29 cellular contexts compared by ENCODE assay signal in the genomic region with DNA sequence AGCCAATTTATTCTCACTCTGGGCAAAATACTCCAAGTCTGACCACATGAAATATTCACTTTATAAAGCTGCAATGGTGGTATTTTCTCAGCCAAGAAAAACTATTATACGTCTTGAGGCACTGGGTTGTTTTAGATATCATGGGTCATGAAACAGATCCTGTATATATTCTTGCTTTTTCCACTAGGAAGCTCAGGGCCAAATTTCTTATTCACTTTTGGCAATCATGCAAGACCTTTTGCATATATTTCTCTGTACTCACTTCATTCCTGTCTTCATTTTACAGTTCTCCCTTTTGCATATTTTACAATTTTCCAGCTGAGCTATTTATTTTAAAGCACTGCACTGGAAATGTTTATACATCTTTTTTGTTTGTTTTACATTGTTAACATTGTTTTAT. TPM values are rescaled to one million over a fixed set of nuclear protein-coding genes. Genes with fewer than 3 reads are reported as not detected.
DNase-seq lines count a peak whose midpoint lies in the region; ATAC-seq, FAIRE-seq and TF ChIP-seq lines count a peak whose summit lies in the region.
"Had no signal": no experiment of that assay in that cellular context is flagged by ENCODE, and none has a peak within 500 bp of the region (broad histone marks: within the 10 kb centered on the region; RNA-seq: fewer than 3 reads in every experiment).

No MANE protein-coding gene starts in this region.

- H2BK5ac ChIP-seq in IMR-90 (ENCODE audit: low read depth, low read length, poor library complexity, severe bottlenecking): peak overlapping the region; percentile 89

- H3K27ac Mint-ChIP-seq in natural killer cell: no peak overlapping the region
- no peak overlapping the region for H3K27ac Mint-ChIP-seq in progenitor cell of endocrine pancreas
- H3K27ac Mint-ChIP-seq: activated naive CD8-positive, alpha-beta T cell treated with anti-CD3 and anti-CD28 coated beads, Interleukin-2, amount 50 U/mL, for 24 hours; IgD-negative memory B cell; naive thymus-derived CD4-positive, alpha-beta T cell had no signal

- H2AK5ac ChIP-seq in IMR-90 (ENCODE audit: low read depth, low read length): no peak overlapping the region

- intact Hi-C loops in IMR-90 (cut with micrococcal nuclease): loop anchor here (2.0 to 5.0 kb wide), 2 partner anchors 52 to 107 kb away; no protein-coding TSS in a partner anchor
- intact Hi-C loops in endothelial cell of umbilical vein (cut with micrococcal nuclease): no loop called here
- intact Hi-C loops in natural killer cell (cut with micrococcal nuclease): no loop called here

- H3K27ac ChIP-seq in IMR-90 (ENCODE audit: insufficient read depth, low read length): peak overlapping the region; percentile 80; the same call in 1 of the 2 replicates
- no peak overlapping the region for H3K27ac ChIP-seq in endothelial cell of umbilical vein (ENCODE audit: insufficient read depth, low read depth, low read length)
- H3K27ac ChIP-seq: brain microvascular endothelial cell, stomach, tibial nerve, VCaP had no signal

- peak overlapping the region; percentile 89; the same call in 1 of the 2 replicates for H4K5ac ChIP-seq in IMR-90 (ENCODE audit: low read depth, low read length)

- H2BK120ac ChIP-seq in IMR-90 (ENCODE audit: low read depth, low read length): peak overlapping the region; percentile 93; the same call in 1 of the 2 replicates

- CTCF ChIA-PET in IMR-90 (lab: Yijun Ruan, JAX) (interaction anchor here (0.6 to 1.6 kb wide), 3 partner anchors 15 to 117 kb away, joined by 3 to 5 read pairs (median 3); no protein-coding TSS in a partner anchor), endothelial cell of umbilical vein (lab: Charles Lee) (interaction anchor here (0.7 to 1.4 kb wide), 4 partner anchors 16 to 117 kb away, joined by 3 to 6 read pairs (median 4); no protein-coding TSS in a partner anchor)

- no peak for FAIRE-seq in endothelial cell of umbilical vein (lab: Jason Lieb, UNC)
- FAIRE-seq: A204.1, islet of Langerhans, small intestine had no signal

- H3K36me3 Mint-ChIP-seq in natural killer cell (no peaks in the 10 kb centered on the region), progenitor cell of endocrine pancreas (ENCODE audit: insufficient read depth) (no peaks in the 10 kb centered on the region)
- H3K36me3 Mint-ChIP-seq: IgD-negative memory B cell; naive thymus-derived CD4-positive, alpha-beta T cell had no signal

- H4K20me1 ChIP-seq in IMR-90 (ENCODE audit: insufficient read depth, low read length) (peaks cover 9% of the 10 kb centered on the region; the same call in 1 of the 2 replicates), endothelial cell of umbilical vein (replicated peaks; ENCODE audit: control insufficient read depth, extremely low read depth, insufficient read depth, low read length) (no peaks in the 10 kb centered on the region)

- H3K9me1 ChIP-seq in IMR-90 (ENCODE audit: insufficient read depth, low read length): peaks cover 28% of the 10 kb centered on the region
- H3K9me1 ChIP-seq in endothelial cell of umbilical vein (replicated peaks; ENCODE audit: control insufficient read depth, extremely low read depth, insufficient read depth, low read length): no peaks in the 10 kb centered on the region

- no peaks in the 10 kb centered on the region for H3K27me3 ChIP-seq in IMR-90 (ENCODE audit: control insufficient read depth, insufficient read depth, low read length)
- no peaks in the 10 kb centered on the region for H3K27me3 ChIP-seq in endothelial cell of umbilical vein (ENCODE audit: control insufficient read depth in 2 of 2, insufficient read depth in 2 of 2, low read length in 2 of 2)
- H3K27me3 ChIP-seq: brain microvascular endothelial cell, stomach, tibial nerve had no signal

- dilution Hi-C loops in IMR-90 (cut with HindIII; ENCODE audit: low sequenced_read_pairs, unreplicated experiment) (no loop called here), endothelial cell of umbilical vein (cut with MboI; ENCODE audit: extremely low pct_ligation_motif_present, low sequenced_read_pairs) (no loop called here)

- no peaks in the 10 kb centered on the region for H3K4me1 Mint-ChIP-seq in natural killer cell
- no peaks in the 10 kb centered on the region for H3K4me1 Mint-ChIP-seq in progenitor cell of endocrine pancreas (ENCODE audit: low read depth)
- H3K4me1 Mint-ChIP-seq: IgD-negative memory B cell; naive thymus-derived CD4-positive, alpha-beta T cell had no signal

- no peak overlapping the region; the same call in 1 of the 2 replicates for H3K14ac ChIP-seq in IMR-90 (replicated peaks; ENCODE audit: low read depth, low read length)

- H2AFZ ChIP-seq in IMR-90 (replicated peaks; ENCODE audit: low read length, poor library complexity) (no peak overlapping the region), endothelial cell of umbilical vein (ENCODE audit: low read depth, low read length) (no peak overlapping the region)

- no peaks in the 10 kb centered on the region for H3K9me3 Mint-ChIP-seq in natural killer cell
- peaks cover 5% of the 10 kb centered on the region for H3K9me3 Mint-ChIP-seq in progenitor cell of endocrine pancreas (ENCODE audit: low read depth)
- H3K9me3 Mint-ChIP-seq: IgD-negative memory B cell had no signal

- TF ChIP-seq POLR2A in IMR-90 (IDR thresholded peaks at IDR 0.05; ENCODE audit: low read depth, low read length) (no peak), endothelial cell of umbilical vein (IDR thresholded peaks at IDR 0.05; ENCODE audit: low read depth, low read length) (no peak)

- H2BK20ac ChIP-seq in IMR-90 (ENCODE audit: low read depth, low read length): peak overlapping the region; percentile 91

- H3K79me2 ChIP-seq in endothelial cell of umbilical vein (ENCODE audit: control insufficient read depth, insufficient read depth, low read length): peaks cover 2% of the 10 kb centered on the region

- peak overlapping the region; percentile 54; the same call in 1 of the 2 replicates for H3K56ac ChIP-seq in IMR-90 (ENCODE audit: extremely low read depth, insufficient read depth, low read length)

- H3K9ac ChIP-seq in IMR-90 (ENCODE audit: low read depth, low read length) (no peak overlapping the region), endothelial cell of umbilical vein (replicated peaks; ENCODE audit: extremely low read depth, insufficient read depth, low read length) (no peak overlapping the region)

- in situ Hi-C loops in IMR-90 (cut with MboI; ENCODE audit: low sequenced_read_pairs): no loop called here

- H3K4me3 ChIP-seq in IMR-90 (ENCODE audit: insufficient read depth, low read depth, low read length) (no peak overlapping the region), endothelial cell of umbilical vein (replicated peaks in 1 of 3; ENCODE audit: insufficient read depth in 1 of 3, low read depth in 1 of 3, low read length in 3 of 3) (no peak overlapping the region)
- H3K4me3 ChIP-seq: stomach, tibial nerve had no signal

- peaks cover 18% of the 10 kb centered on the region for H3K4me1 ChIP-seq in IMR-90 (ENCODE audit: control insufficient read depth, insufficient read depth, low read length)
- H3K4me1 ChIP-seq in endothelial cell of umbilical vein (ENCODE audit: control insufficient read depth, extremely low read depth, insufficient read depth, low read length): peaks cover 4% of the 10 kb centered on the region
- H3K4me1 ChIP-seq: stomach had no signal

- H3K36me3 ChIP-seq in IMR-90 (ENCODE audit: control insufficient read depth, insufficient read depth, low read length) (no peaks in the 10 kb centered on the region), endothelial cell of umbilical vein (ENCODE audit: control insufficient read depth in 2 of 2, extremely low read depth in 1 of 2, insufficient read depth in 2 of 2, low read length in 2 of 2) (no peaks in the 10 kb centered on the region)
- H3K36me3 ChIP-seq: brain microvascular endothelial cell, stomach, tibial nerve had no signal

- peak overlapping the region; percentile 88; the same call in 1 of the 2 replicates for H4K91ac ChIP-seq in IMR-90 (ENCODE audit: insufficient read depth, low read depth, low read length)

- H4K8ac ChIP-seq in IMR-90 (ENCODE audit: low read depth in 2 of 2, low read length in 2 of 2): peak overlapping the region; percentile 51 to 74

- POLR2A ChIA-PET in IMR-90 (lab: Charles Lee; ENCODE audit: unreplicated experiment): no interaction called here
- POLR2A ChIA-PET in endothelial cell of umbilical vein (lab: Charles Lee): no interaction called here

- H3K27me3 Mint-ChIP-seq in natural killer cell (ENCODE audit: low read depth in 2 of 2) (peaks cover 7 to 13% of the 10 kb centered on the region in 2 donors), progenitor cell of endocrine pancreas (peaks cover 2% of the 10 kb centered on the region)

- TF ChIP-seq CTCF in IMR-90 (conservative IDR thresholded peaks at IDR 0.05; ENCODE audit: low read depth, low read length) (no peak), endothelial cell of umbilical vein (IDR thresholded peaks at IDR 0.05; ENCODE audit: extremely low read depth in 1 of 2, insufficient read depth in 1 of 2, low read depth in 1 of 2, low read length in 2 of 2) (no peak), natural killer cell (IDR thresholded peaks at IDR 0.05) (no peak), progenitor cell of endocrine pancreas (IDR thresholded peaks at IDR 0.05; ENCODE audit: unreplicated experiment) (no peak)

- BruUV-seq in IMR-90 (replicated peaks; lab: Mats Ljungman, UMichigan) (no TSS peak), endothelial cell of umbilical vein (replicated peaks; lab: Mats Ljungman, UMichigan) (no TSS peak)

- WGBS in IMR-90 (ENCODE audit: extremely low coverage in 2 of 2, insufficient read length in 1 of 2), 2 experiments: no CpG with 5 or more reads among the region's 1 CpG

- H3K4me3 Mint-ChIP-seq in natural killer cell (no peak overlapping the region), progenitor cell of endocrine pancreas (ENCODE audit: low read depth) (no peak overlapping the region)
- H3K4me3 Mint-ChIP-seq: activated naive CD8-positive, alpha-beta T cell treated with anti-CD3 and anti-CD28 coated beads, Interleukin-2, amount 50 U/mL, for 24 hours; activated T-cell treated with anti-CD3 and anti-CD28 coated beads, Interleukin-2, amount 50 U/mL, for 4 hours; IgD-negative memory B cell; naive thymus-derived CD4-positive, alpha-beta T cell had no signal

- TF ChIP-seq RAD21 in IMR-90 (IDR thresholded peaks at IDR 0.05; ENCODE audit: low read length): no peak

- peak overlapping the region; percentile 88; the same call in 1 of the 2 replicates for H3K23ac ChIP-seq in IMR-90 (ENCODE audit: low read depth, low read length)

- H3K79me1 ChIP-seq in IMR-90 (ENCODE audit: low read depth in 1 of 2, low read length in 2 of 2): peaks cover 1 to 41% of the 10 kb centered on the region in 2 experiments; a peak in 3 of 4 replicates

- H3K9me3 ChIP-seq in IMR-90 (ENCODE audit: control insufficient read depth, insufficient read depth, low read length): no peaks in the 10 kb centered on the region
- H3K9me3 ChIP-seq in endothelial cell of umbilical vein (replicated peaks; ENCODE audit: control insufficient read depth, insufficient read depth, low read length): no peaks in the 10 kb centered on the region
- H3K9me3 ChIP-seq: stomach, tibial nerve had no signal

- H2AK9ac ChIP-seq in IMR-90 (replicated peaks; ENCODE audit: low read depth, low read length, poor library complexity): no peak overlapping the region

- peak; percentile 70 for ATAC-seq in IMR-90 (ENCODE audit: low read depth)
- ATAC-seq in GM19463 (IDR thresholded peaks at IDR 0.05; ENCODE audit: unreplicated experiment): no peak
- ATAC-seq in natural killer cell: no peak
- ATAC-seq: activated naive CD8-positive, alpha-beta T cell treated with anti-CD3 and anti-CD28 coated beads, Interleukin-2, amount 50 U/mL, for 24 hours; activated T-cell treated with anti-CD3 and anti-CD28 coated beads, Interleukin-2, amount 50 U/mL, for 4 hours; naive thymus-derived CD4-positive, alpha-beta T cell had no signal

- H3K4me2 ChIP-seq in IMR-90 (ENCODE audit: low read depth, low read length) (peak overlapping the region; percentile 18; the same call in 1 of the 2 replicates), endothelial cell of umbilical vein (ENCODE audit: insufficient read depth, low read length) (no peak overlapping the region)

- H3K4ac ChIP-seq in IMR-90 (ENCODE audit: low read depth, low read length): peak overlapping the region; percentile 94

- DNase-seq in AG08395 (ENCODE audit: low spot score) (peak; percentile 51), IMR-90 (peak; percentile 87), endothelial cell of umbilical vein (ENCODE audit: low read depth, low spot score) (peak; percentile 66), left kidney (ENCODE audit: low read depth, low spot score) (peak; percentile 43), NCI-H526 treated with DMSO at 0.1 percent for 48 hours (lab: John Stamatoyannopoulos, UW) (no peak), natural killer cell (no peak), progenitor cell of endocrine pancreas (ENCODE audit: low spot score, unreplicated experiment) (no peak)
- DNase-seq: activated CD4-positive, alpha-beta T cell treated with anti-CD3 and anti-CD28 coated beads for 4 hours; activated naive CD8-positive, alpha-beta T cell treated with anti-CD3 and anti-CD28 coated beads, Interleukin-2, amount 50 U/mL, for 24 hours; activated T-cell treated with anti-CD3 and anti-CD28 coated beads, Interleukin-2, amount 50 U/mL, for 4 hours; brain microvascular endothelial cell; C1 segment of cervical spinal cord; H7; midbrain; naive thymus-derived CD4-positive, alpha-beta T cell; NCI-H1092; NCI-H187 treated with DMSO at 0.1 percent for 48 hours; NCI-H524 treated with DMSO at 0.1 percent for 48 hours; occipital lobe; Right ventricle myocardium superior; small intestine; stimulated activated CD8-positive, alpha-beta memory T cell treated with anti-CD3 and anti-CD28 coated beads, Interleukin-4, amount 100 ng/mL, for 48 hours; stomach had no signal

- H3K18ac ChIP-seq in IMR-90 (ENCODE audit: low read depth, low read length): peak overlapping the region; percentile 92; the same call in 1 of the 2 replicates

- peak overlapping the region; percentile 67; the same call in 2 of the 3 replicates for H2BK15ac ChIP-seq in IMR-90 (ENCODE audit: low read depth, low read length)

RNA-seq across cellular contexts. Expression of gene GABBR2, which starts 49.8 kb away (rescaled TPM):
- total RNA-seq in IMR-90 (2012; rRNA removed): 19.4 and 20.3 TPM in 2 replicates
- polyA plus RNA-seq in IMR-90 (2012; rRNA removed): 14.2 and 15.4 TPM in 2 replicates
- polyA plus RNA-seq in IMR-90 (2012; cell fraction: cytosol; rRNA removed): 9.2 and 11.7 TPM in 2 replicates
- polyA plus RNA-seq in IMR-90 (2012; cell fraction: nucleus; rRNA removed; ENCODE audit: low replicate concordance): 5.3 and 6.3 TPM in 2 replicates
- 6.3 and 9.2 TPM in 2 replicates for total RNA-seq in endothelial cell of umbilical vein
- polyA plus RNA-seq in endothelial cell of umbilical vein: 0.43 and 1.1 TPM in 2 replicates
- 1.7 and 3.4 TPM in 2 replicates for polyA plus RNA-seq in endothelial cell of umbilical vein (2011; cell fraction: cytosol; rRNA removed)
- 1.9 and 2.3 TPM in 2 replicates for polyA plus RNA-seq in endothelial cell of umbilical vein (2011; cell fraction: nucleus; rRNA removed)
- 12.9 and 16.7 TPM in 2 replicates for polyA plus RNA-seq in endothelial cell of umbilical vein (2012)
- polyA minus RNA-seq in endothelial cell of umbilical vein: 3.6 and 4.2 TPM in 2 replicates
- polyA minus RNA-seq in endothelial cell of umbilical vein (2011; cell fraction: cytosol; rRNA and poly(A)+ RNA removed): not detected
- 2.5 and 3.9 TPM in 2 replicates for polyA minus RNA-seq in endothelial cell of umbilical vein (2011; cell fraction: nucleus; rRNA and poly(A)+ RNA removed)
- total RNA-seq in natural killer cell: not detected
- 0.49 and 0.84 TPM in 2 replicates for total RNA-seq in progenitor cell of endocrine pancreas
- total RNA-seq: activated T-cell treated with anti-CD3 and anti-CD28 coated beads, Interleukin-2, amount 50 U/mL, for 4 hours; naive thymus-derived CD4-positive, alpha-beta T cell had no signal
- polyA plus RNA-seq: IgD-negative memory B cell; naive thymus-derived CD4-positive, alpha-beta T cell had no signal

Comparison
In these comparisons a context has a peak if more than half of its experiments do, and no peak if none do; other contexts are left out.
1. DNase-seq: peak in AG08395 (single experiment), IMR-90 (single experiment), endothelial cell of umbilical vein (single experiment) and left kidney (single experiment); none in NCI-H526 treated with DMSO at 0.1 percent for 48 hours (single experiment), natural killer cell (single experiment) and progenitor cell of endocrine pancreas (single experiment).